19 cellular contexts compared by ENCODE assay signal in genomic region chr4:86184216-86184915, GRCh38.
"Had no signal": no experiment of that assay in that cellular context is flagged by ENCODE, and none has a peak within 500 bp of the region (broad histone marks: within the 10 kb centered on the region; RNA-seq: fewer than 3 reads in every experiment).

No MANE protein-coding gene starts in this region.

- DNase-seq: activated CD4-positive, alpha-beta T cell treated with anti-CD3 and anti-CD28 coated beads for 1 hour; activated CD4-positive, alpha-beta T cell treated with anti-CD3 and anti-CD28 coated beads, Interleukin-2, amount 50 U/mL, for 4 hours; activated naive CD4-positive, alpha-beta T cell treated with anti-CD3 and anti-CD28 coated beads for 36 hours; activated T-cell treated with anti-CD3 and anti-CD28 coated beads for 4 hours; caudate nucleus; effector CD4-positive, alpha-beta T cell; nephron progenitor cell; stimulated activated CD4-positive, alpha-beta T cell treated with anti-CD3 and anti-CD28 coated beads, Interleukin-15, amount 100 ng/mL, for 24 hours; stimulated activated CD4-positive, alpha-beta T cell treated with anti-CD3 and anti-CD28 coated beads, Interleukin-4, amount 100 ng/mL, for 24 hours; stimulated activated naive CD4-positive, alpha-beta T cell; substantia nigra; T-helper 1 cell; T1000 had no signal

- H3K27ac ChIP-seq: coronary artery, right atrium auricular region, skin epidermis, tibial nerve, vagina had no signal

- ATAC-seq: activated T-helper 17 cell treated with anti-CD3 and anti-CD28 coated beads, Interleukin-2, amount 50 U/mL, for 72 hours had no signal
